In genomic region chr11:64854157-64854533, GRCh38 we compare ENCODE assay signal across 7 cellular contexts. TPM values are rescaled to one million over a fixed set of nuclear protein-coding genes. Genes with fewer than 3 reads are reported as not detected.
DNase-seq lines count a peak whose midpoint lies in the region; ATAC-seq, FAIRE-seq and TF ChIP-seq lines count a peak whose summit lies in the region.
"Had no signal": no experiment of that assay in that cellular context is flagged by ENCODE, and none has a peak within 500 bp of the region (broad histone marks: within the 10 kb centered on the region; RNA-seq: fewer than 3 reads in every experiment).

No MANE protein-coding gene starts in this region.

- H3K4me3 Mint-ChIP-seq in activated naive CD4-positive, alpha-beta T cell treated with anti-CD3 and anti-CD28 coated beads, Interleukin-2, amount 50 U/mL, for 24 hours: peak overlapping the region; percentile 7

- H3K4me1 ChIP-seq in esophagus (ENCODE audit: control insufficient read depth in 2 of 2, insufficient read depth in 2 of 2, low read length in 1 of 2) (peaks cover 29 to 52% of the 10 kb centered on the region in 2 donors), thoracic aorta (ENCODE audit: control insufficient read depth in 1 of 2, low read depth in 2 of 2) (peaks cover 52 to 83% of the 10 kb centered on the region in 2 donors)

- 93 to 95% methylated on average over 25 of the region's 25 CpGs for WGBS in esophagus, 2 donors

- H3K27ac ChIP-seq in esophagus (ENCODE audit: low read depth in 2 of 2, low read length in 1 of 2): peak overlapping the region; percentile 73 to 96
- peak overlapping the region; percentile 83 to 96 for H3K27ac ChIP-seq in thoracic aorta

- H3K9me3 Mint-ChIP-seq in activated naive CD4-positive, alpha-beta T cell treated with anti-CD3 and anti-CD28 coated beads, Interleukin-2, amount 50 U/mL, for 24 hours: no peaks in the 10 kb centered on the region

- no peak for TF ChIP-seq CTCF in thoracic aorta (IDR thresholded peaks at IDR 0.05)

- H3K27me3 ChIP-seq in esophagus (ENCODE audit: control insufficient read depth in 1 of 2, insufficient read depth in 2 of 2, low read length in 2 of 2) (no peaks in the 10 kb centered on the region), thoracic aorta (replicated peaks; ENCODE audit: insufficient read depth) (no peaks in the 10 kb centered on the region)

- no peak for TF ChIP-seq POLR2A in GM12892 (IDR thresholded peaks at IDR 0.05; ENCODE audit: low read depth, low read length)

- H3K36me3 Mint-ChIP-seq in activated naive CD4-positive, alpha-beta T cell treated with anti-CD3 and anti-CD28 coated beads, Interleukin-2, amount 50 U/mL, for 24 hours: peaks cover 7% of the 10 kb centered on the region

- no peak overlapping the region for H3K27ac Mint-ChIP-seq in activated naive CD4-positive, alpha-beta T cell treated with anti-CD3 and anti-CD28 coated beads, Interleukin-2, amount 50 U/mL, for 24 hours

- H3K9me3 ChIP-seq in esophagus (ENCODE audit: control insufficient read depth in 2 of 2, insufficient read depth in 1 of 2, low read depth in 1 of 2, low read length in 1 of 2) (no peaks in the 10 kb centered on the region), thoracic aorta (no peaks in the 10 kb centered on the region)

- H3K4me3 ChIP-seq in esophagus (ENCODE audit: low read depth in 1 of 2, low read length in 2 of 2) (no peak overlapping the region), thoracic aorta (no peak overlapping the region)

- FAIRE-seq in GM12892 (lab: Jason Lieb, UNC): no peak

- DNase-seq in activated naive CD4-positive, alpha-beta T cell treated with anti-CD3 and anti-CD28 coated beads, Interleukin-2, amount 50 U/mL, for 16 hours: no peak
- DNase-seq in thoracic aorta (ENCODE audit: low spot score): no peak
- no peak for DNase-seq in NCI-H2171 (lab: John Stamatoyannopoulos, UW)
- DNase-seq in GM12892 (ENCODE audit: insufficient read length): no peak
- DNase-seq: stimulated activated naive CD4-positive, alpha-beta T cell treated with Interleukin-2 at 50 U/mL for 16 hours had no signal

- H3K27me3 Mint-ChIP-seq in activated naive CD4-positive, alpha-beta T cell treated with anti-CD3 and anti-CD28 coated beads, Interleukin-2, amount 50 U/mL, for 24 hours: no peaks in the 10 kb centered on the region

- H3K4me1 Mint-ChIP-seq in activated naive CD4-positive, alpha-beta T cell treated with anti-CD3 and anti-CD28 coated beads, Interleukin-2, amount 50 U/mL, for 24 hours: peaks cover 85% of the 10 kb centered on the region

- H3K36me3 ChIP-seq in esophagus (ENCODE audit: control insufficient read depth in 2 of 2, insufficient read depth in 2 of 2, low read length in 1 of 2) (peaks cover 0 to 22% of the 10 kb centered on the region in 2 donors), thoracic aorta (peaks cover 26% of the 10 kb centered on the region)

- no peak for ATAC-seq in thoracic aorta (ENCODE audit: insufficient number of reproducible peaks, low FRiP score, low read depth)

RNA-seq across cellular contexts. Expression of gene CDC42BPG, which starts 9.7 kb away (rescaled TPM):
- 10 to 100 TPM; 17.5 to 30.7 TPM for polyA plus RNA-seq in esophagus
- 1 to 10 TPM in 1 of 2 donors, under 1 TPM in 1; 0.68 to 1.2 TPM for total RNA-seq in thoracic aorta
- polyA plus RNA-seq in GM12892 (2012; ENCODE audit: missing spikeins): 0.15 TPM

RNA-seq across cellular contexts. Expression of gene EHD1, which starts 24.3 kb away (rescaled TPM):
- polyA plus RNA-seq in esophagus: 10 to 100 TPM; 16.1 to 28.7 TPM
- 100 to 1,000 TPM in 1 of 2 donors, 10 to 100 TPM in 1; 67.4 to 140 TPM for total RNA-seq in thoracic aorta
- polyA plus RNA-seq in GM12892 (2012; ENCODE audit: missing spikeins): 76.6 TPM

RNA-seq across cellular contexts. Expression of gene MEN1, which starts 43.8 kb away (rescaled TPM):
- polyA plus RNA-seq in esophagus: 10 to 100 TPM; 15.4 to 19.0 TPM
- total RNA-seq in thoracic aorta: 10 to 100 TPM; 11.6 to 16.0 TPM
- polyA plus RNA-seq in GM12892 (2012; ENCODE audit: missing spikeins): 9.5 TPM

RNA-seq across cellular contexts. Expression of gene MAP4K2, which starts 51.1 kb away (rescaled TPM):
- 1 to 10 TPM; 4.7 to 7.5 TPM for polyA plus RNA-seq in esophagus
- 10 to 100 TPM; 23.3 to 39.1 TPM for total RNA-seq in thoracic aorta
- 27.8 TPM for polyA plus RNA-seq in GM12892 (2012; ENCODE audit: missing spikeins)
